In the genomic region with DNA sequence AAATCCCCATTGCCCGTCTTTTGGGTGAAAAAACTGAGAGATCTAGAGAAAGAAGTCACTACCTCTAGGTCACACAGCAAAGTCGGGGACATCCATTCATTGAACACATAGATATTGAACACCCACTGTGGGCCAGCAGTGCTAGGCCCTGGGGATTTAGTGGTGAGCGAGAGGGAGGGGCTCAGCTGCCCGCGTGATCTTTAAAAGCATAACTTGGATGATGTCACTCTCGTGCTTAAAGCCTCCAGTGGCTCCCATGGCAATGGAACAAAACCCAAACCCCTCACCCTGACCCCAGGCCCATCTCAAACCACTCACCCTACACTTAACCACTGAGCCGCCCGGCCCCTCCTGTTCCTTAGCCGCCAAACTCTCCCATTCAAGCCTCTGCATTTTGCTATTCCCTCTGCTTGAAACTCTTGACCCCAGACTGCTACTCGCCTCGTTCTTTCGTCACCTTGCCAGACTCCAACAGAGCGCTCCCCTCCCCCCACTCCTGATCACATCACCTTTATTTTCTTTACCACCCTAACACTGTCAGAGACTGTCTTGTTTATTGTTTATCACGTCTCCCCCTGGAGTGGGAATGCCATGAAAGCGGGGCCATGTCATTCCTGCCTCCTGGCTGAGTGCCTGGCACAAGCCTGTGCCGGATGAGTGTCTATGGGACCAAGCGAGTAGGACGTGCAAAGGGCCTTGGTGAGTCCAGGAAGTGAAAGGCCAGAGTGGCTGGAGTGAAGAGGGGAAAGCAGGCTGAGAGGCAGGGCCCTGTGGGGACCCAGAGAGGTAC, we compare ENCODE assay signal across 1 cellular context.
TF ChIP-seq lines count a peak whose summit lies in the region.

No MANE protein-coding gene starts in this region.

TF ChIP-seq in K562, 482 proteins besides CTCF, POLR2A, EP300 and RAD21 (continued from another document and continues in another):
- TF ChIP-seq, protein P1, sequence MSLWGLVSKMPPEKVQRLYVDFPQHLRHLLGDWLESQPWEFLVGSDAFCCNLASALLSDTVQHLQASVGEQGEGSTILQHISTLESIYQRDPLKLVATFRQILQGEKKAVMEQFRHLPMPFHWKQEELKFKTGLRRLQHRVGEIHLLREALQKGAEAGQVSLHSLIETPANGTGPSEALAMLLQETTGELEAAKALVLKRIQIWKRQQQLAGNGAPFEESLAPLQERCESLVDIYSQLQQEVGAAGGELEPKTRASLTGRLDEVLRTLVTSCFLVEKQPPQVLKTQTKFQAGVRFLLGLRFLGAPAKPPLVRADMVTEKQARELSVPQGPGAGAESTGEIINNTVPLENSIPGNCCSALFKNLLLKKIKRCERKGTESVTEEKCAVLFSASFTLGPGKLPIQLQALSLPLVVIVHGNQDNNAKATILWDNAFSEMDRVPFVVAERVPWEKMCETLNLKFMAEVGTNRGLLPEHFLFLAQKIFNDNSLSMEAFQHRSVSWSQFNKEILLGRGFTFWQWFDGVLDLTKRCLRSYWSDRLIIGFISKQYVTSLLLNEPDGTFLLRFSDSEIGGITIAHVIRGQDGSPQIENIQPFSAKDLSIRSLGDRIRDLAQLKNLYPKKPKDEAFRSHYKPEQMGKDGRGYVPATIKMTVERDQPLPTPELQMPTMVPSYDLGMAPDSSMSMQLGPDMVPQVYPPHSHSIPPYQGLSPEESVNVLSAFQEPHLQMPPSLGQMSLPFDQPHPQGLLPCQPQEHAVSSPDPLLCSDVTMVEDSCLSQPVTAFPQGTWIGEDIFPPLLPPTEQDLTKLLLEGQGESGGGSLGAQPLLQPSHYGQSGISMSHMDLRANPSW (CRISPR knock-in tag; IDR thresholded peaks at IDR 0.05): no peak
- TF ChIP-seq, protein P2, sequence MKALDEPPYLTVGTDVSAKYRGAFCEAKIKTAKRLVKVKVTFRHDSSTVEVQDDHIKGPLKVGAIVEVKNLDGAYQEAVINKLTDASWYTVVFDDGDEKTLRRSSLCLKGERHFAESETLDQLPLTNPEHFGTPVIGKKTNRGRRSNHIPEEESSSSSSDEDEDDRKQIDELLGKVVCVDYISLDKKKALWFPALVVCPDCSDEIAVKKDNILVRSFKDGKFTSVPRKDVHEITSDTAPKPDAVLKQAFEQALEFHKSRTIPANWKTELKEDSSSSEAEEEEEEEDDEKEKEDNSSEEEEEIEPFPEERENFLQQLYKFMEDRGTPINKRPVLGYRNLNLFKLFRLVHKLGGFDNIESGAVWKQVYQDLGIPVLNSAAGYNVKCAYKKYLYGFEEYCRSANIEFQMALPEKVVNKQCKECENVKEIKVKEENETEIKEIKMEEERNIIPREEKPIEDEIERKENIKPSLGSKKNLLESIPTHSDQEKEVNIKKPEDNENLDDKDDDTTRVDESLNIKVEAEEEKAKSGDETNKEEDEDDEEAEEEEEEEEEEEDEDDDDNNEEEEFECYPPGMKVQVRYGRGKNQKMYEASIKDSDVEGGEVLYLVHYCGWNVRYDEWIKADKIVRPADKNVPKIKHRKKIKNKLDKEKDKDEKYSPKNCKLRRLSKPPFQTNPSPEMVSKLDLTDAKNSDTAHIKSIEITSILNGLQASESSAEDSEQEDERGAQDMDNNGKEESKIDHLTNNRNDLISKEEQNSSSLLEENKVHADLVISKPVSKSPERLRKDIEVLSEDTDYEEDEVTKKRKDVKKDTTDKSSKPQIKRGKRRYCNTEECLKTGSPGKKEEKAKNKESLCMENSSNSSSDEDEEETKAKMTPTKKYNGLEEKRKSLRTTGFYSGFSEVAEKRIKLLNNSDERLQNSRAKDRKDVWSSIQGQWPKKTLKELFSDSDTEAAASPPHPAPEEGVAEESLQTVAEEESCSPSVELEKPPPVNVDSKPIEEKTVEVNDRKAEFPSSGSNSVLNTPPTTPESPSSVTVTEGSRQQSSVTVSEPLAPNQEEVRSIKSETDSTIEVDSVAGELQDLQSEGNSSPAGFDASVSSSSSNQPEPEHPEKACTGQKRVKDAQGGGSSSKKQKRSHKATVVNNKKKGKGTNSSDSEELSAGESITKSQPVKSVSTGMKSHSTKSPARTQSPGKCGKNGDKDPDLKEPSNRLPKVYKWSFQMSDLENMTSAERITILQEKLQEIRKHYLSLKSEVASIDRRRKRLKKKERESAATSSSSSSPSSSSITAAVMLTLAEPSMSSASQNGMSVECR (CRISPR knock-in tag; IDR thresholded peaks at IDR 0.05): no peak
- TF ChIP-seq HSF4 (CRISPR knock-in tag; IDR thresholded peaks at IDR 0.05; ENCODE audit: borderline replicate concordance) (no peak), GTF2E2 (tag; IDR thresholded peaks at IDR 0.05) (no peak), CTBP1 (IDR thresholded peaks at IDR 0.05; ENCODE audit: borderline replicate concordance) (peak; percentile 42; the same call in 1 of the 2 replicates), KLF6 (CRISPR knock-in tag; IDR thresholded peaks at IDR 0.05; ENCODE audit: borderline replicate concordance) (0 out of 2 replicates have a peak, but pooled peaks have one; percentile 11), KAT8 (IDR thresholded peaks at IDR 0.05; ENCODE audit: low read depth) (no peak), CBFA2T2 (conservative IDR thresholded peaks at IDR 0.05) (no peak), FOXK1 (CRISPR knock-in tag; IDR thresholded peaks at IDR 0.05; ENCODE audit: borderline replicate concordance) (no peak), CBFB (CRISPR knock-in tag; IDR thresholded peaks at IDR 0.05) (no peak), FOSL1 (tag; conservative IDR thresholded peaks at IDR 0.05) (no peak), MYNN (IDR thresholded peaks at IDR 0.05) (peak; percentile 40; the same call in 1 of the 2 replicates), MYNN (CRISPR knock-in tag; IDR thresholded peaks at IDR 0.05) (no peak), ZC3H4 (CRISPR knock-in tag; IDR thresholded peaks at IDR 0.05; ENCODE audit: borderline replicate concordance) (no peak), PHB2 (IDR thresholded peaks at IDR 0.05; ENCODE audit: low read depth) (no peak), ZNF766 (CRISPR knock-in tag; conservative IDR thresholded peaks at IDR 0.05) (no peak), ZNF551 (CRISPR knock-in tag; IDR thresholded peaks at IDR 0.05) (no peak), ZNF444 (CRISPR knock-in tag; IDR thresholded peaks at IDR 0.05) (no peak), RUNX1 (IDR thresholded peaks at IDR 0.05; ENCODE audit: low read depth) (no peak)
- TF ChIP-seq, protein P3, sequence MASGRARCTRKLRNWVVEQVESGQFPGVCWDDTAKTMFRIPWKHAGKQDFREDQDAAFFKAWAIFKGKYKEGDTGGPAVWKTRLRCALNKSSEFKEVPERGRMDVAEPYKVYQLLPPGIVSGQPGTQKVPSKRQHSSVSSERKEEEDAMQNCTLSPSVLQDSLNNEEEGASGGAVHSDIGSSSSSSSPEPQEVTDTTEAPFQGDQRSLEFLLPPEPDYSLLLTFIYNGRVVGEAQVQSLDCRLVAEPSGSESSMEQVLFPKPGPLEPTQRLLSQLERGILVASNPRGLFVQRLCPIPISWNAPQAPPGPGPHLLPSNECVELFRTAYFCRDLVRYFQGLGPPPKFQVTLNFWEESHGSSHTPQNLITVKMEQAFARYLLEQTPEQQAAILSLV (tag; IDR thresholded peaks at IDR 0.05): no peak
- TF ChIP-seq, protein P4, sequence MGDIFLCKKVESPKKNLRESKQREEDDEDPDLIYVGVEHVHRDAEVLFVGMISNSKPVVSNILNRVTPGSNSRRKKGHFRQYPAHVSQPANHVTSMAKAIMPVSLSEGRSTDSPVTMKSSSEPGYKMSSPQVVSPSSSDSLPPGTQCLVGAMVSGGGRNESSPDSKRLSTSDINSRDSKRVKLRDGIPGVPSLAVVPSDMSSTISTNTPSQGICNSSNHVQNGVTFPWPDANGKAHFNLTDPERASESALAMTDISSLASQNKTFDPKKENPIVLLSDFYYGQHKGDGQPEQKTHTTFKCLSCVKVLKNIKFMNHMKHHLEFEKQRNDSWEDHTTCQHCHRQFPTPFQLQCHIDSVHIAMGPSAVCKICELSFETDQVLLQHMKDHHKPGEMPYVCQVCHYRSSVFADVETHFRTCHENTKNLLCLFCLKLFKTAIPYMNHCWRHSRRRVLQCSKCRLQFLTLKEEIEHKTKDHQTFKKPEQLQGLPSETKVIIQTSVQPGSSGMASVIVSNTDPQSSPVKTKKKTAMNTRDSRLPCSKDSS (IDR thresholded peaks at IDR 0.05; ENCODE audit: low read depth, partially characterized antibody): no peak
- TF ChIP-seq, protein P5, sequence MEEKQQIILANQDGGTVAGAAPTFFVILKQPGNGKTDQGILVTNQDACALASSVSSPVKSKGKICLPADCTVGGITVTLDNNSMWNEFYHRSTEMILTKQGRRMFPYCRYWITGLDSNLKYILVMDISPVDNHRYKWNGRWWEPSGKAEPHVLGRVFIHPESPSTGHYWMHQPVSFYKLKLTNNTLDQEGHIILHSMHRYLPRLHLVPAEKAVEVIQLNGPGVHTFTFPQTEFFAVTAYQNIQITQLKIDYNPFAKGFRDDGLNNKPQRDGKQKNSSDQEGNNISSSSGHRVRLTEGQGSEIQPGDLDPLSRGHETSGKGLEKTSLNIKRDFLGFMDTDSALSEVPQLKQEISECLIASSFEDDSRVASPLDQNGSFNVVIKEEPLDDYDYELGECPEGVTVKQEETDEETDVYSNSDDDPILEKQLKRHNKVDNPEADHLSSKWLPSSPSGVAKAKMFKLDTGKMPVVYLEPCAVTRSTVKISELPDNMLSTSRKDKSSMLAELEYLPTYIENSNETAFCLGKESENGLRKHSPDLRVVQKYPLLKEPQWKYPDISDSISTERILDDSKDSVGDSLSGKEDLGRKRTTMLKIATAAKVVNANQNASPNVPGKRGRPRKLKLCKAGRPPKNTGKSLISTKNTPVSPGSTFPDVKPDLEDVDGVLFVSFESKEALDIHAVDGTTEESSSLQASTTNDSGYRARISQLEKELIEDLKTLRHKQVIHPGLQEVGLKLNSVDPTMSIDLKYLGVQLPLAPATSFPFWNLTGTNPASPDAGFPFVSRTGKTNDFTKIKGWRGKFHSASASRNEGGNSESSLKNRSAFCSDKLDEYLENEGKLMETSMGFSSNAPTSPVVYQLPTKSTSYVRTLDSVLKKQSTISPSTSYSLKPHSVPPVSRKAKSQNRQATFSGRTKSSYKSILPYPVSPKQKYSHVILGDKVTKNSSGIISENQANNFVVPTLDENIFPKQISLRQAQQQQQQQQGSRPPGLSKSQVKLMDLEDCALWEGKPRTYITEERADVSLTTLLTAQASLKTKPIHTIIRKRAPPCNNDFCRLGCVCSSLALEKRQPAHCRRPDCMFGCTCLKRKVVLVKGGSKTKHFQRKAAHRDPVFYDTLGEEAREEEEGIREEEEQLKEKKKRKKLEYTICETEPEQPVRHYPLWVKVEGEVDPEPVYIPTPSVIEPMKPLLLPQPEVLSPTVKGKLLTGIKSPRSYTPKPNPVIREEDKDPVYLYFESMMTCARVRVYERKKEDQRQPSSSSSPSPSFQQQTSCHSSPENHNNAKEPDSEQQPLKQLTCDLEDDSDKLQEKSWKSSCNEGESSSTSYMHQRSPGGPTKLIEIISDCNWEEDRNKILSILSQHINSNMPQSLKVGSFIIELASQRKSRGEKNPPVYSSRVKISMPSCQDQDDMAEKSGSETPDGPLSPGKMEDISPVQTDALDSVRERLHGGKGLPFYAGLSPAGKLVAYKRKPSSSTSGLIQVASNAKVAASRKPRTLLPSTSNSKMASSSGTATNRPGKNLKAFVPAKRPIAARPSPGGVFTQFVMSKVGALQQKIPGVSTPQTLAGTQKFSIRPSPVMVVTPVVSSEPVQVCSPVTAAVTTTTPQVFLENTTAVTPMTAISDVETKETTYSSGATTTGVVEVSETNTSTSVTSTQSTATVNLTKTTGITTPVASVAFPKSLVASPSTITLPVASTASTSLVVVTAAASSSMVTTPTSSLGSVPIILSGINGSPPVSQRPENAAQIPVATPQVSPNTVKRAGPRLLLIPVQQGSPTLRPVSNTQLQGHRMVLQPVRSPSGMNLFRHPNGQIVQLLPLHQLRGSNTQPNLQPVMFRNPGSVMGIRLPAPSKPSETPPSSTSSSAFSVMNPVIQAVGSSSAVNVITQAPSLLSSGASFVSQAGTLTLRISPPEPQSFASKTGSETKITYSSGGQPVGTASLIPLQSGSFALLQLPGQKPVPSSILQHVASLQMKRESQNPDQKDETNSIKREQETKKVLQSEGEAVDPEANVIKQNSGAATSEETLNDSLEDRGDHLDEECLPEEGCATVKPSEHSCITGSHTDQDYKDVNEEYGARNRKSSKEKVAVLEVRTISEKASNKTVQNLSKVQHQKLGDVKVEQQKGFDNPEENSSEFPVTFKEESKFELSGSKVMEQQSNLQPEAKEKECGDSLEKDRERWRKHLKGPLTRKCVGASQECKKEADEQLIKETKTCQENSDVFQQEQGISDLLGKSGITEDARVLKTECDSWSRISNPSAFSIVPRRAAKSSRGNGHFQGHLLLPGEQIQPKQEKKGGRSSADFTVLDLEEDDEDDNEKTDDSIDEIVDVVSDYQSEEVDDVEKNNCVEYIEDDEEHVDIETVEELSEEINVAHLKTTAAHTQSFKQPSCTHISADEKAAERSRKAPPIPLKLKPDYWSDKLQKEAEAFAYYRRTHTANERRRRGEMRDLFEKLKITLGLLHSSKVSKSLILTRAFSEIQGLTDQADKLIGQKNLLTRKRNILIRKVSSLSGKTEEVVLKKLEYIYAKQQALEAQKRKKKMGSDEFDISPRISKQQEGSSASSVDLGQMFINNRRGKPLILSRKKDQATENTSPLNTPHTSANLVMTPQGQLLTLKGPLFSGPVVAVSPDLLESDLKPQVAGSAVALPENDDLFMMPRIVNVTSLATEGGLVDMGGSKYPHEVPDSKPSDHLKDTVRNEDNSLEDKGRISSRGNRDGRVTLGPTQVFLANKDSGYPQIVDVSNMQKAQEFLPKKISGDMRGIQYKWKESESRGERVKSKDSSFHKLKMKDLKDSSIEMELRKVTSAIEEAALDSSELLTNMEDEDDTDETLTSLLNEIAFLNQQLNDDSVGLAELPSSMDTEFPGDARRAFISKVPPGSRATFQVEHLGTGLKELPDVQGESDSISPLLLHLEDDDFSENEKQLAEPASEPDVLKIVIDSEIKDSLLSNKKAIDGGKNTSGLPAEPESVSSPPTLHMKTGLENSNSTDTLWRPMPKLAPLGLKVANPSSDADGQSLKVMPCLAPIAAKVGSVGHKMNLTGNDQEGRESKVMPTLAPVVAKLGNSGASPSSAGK (IDR thresholded peaks at IDR 0.05): no peak
- TF ChIP-seq, protein P6, sequence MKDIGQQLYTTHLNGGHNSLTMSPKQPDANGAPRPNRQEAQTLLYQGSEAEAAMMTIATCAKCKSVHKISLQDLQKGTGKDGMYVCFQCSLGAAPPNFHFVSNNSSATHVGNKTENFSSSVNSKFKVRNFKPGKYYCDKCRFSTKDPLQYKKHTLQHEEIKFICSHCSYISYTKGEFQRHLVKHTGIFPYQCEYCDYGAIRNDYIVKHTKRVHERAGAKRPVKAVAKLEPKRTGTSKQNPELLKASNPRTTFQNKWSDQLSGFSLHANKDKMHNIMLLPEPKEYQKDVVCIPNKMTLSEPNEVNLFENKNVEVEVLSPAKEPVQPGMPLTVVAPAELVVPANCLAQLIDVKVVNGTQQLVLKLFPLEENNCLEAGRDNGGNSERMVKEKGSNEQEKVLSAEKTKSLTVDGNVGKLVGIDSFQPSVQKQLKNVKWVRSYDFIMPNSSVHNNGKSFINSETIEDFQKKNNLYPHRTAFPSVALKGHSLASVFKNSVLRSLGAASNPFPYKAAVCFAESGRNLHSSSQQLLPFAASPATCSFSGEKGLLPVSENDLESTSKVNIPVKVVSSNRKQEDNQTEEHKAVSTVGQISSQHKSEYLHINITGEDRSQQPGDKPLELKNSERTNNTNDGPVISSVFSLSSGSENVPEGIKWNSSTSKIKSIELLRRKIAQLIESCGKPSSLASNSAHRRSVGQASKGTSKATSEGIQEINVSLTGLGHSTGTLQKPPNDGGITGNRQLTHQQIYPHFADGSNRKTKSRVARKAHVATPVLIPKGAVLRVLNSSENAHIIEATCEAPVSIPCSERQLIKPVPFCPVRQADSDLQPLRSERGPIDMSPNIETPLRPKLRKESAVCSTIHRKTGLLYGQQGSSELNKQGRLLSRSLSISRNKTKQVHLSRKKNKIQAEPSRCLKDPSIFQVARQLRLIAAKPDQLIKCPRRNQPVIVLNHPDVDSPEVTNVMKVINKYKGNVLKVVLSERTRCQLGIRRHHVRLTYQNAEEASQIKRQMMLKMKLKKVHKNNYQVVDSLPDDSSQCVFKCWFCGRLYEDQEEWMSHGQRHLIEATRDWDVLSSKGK (CRISPR knock-in tag; IDR thresholded peaks at IDR 0.05): no peak
